ENCODE assay signal across 7 cellular contexts in the genomic region with DNA sequence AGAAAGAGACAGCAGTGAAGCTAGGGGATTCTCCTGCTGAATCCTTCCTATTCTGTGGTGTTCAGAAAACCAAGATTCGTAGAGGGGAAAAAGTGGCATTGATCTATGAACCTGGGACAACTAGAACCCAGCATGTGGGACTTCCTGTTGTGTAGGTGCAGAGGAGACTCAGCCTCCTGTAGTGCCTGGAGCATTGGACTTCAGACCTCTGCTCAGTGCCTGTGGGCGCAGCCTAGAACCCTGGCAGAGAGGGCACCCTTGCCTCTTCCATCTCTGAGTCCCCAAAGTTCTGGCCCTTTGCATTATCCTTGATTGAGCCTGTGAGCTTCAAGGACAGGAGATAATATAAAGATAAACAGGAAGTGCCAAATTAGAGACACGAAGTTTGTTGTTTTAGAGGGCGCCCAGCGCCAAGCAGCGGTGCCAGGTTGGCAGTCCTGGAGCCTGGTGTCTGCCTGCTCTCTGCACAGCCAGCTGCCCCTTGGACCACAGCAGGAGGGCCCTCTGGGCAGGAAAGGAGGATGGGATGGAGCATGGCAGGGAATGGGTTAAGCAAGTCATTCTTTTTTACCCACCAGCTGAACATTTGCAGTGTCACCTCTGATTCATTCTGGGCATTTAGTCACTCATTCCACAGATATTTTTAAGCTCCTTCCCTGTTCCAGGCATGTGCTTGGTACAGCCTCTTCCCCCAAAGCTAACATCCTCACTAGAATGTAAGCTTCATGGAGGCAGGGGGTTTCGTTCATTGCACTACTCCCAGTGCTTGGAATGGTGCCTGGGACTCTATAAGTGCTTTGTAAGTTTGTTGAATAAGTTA. TPM values are rescaled to one million over a fixed set of nuclear protein-coding genes. Genes with fewer than 3 reads are reported as not detected.
DNase-seq lines count a peak whose midpoint lies in the region; FAIRE-seq and TF ChIP-seq lines count a peak whose summit lies in the region.
"Had no signal": no experiment of that assay in that cellular context is flagged by ENCODE, and none has a peak within 500 bp of the region (broad histone marks: within the 10 kb centered on the region; RNA-seq: fewer than 3 reads in every experiment).

No MANE protein-coding gene starts in this region.

- intact Hi-C loops in head of caudate nucleus (cut with DNase I) = no loop called here

- FAIRE-seq in GM12892 (lab: Jason Lieb, UNC) = no peak

- TF ChIP-seq RAD21 in Ishikawa (IDR thresholded peaks at IDR 0.05; ENCODE audit: low read depth) = no peak

- no peak for TF ChIP-seq POLR2A in GM12892 (IDR thresholded peaks at IDR 0.05; ENCODE audit: low read depth, low read length)

- TF ChIP-seq EP300 in Ishikawa (IDR thresholded peaks at IDR 0.05; ENCODE audit: borderline replicate concordance) = no peak

- peak; percentile 97 for DNase-seq in A172 (ENCODE audit: low spot score)
- DNase-seq in epidermal melanocyte (ENCODE audit: insufficient read length, low spot score) = peak; percentile 54
- no peak for DNase-seq in head of caudate nucleus
- no peak for DNase-seq in GM12892 (ENCODE audit: insufficient read length)
- no peak for DNase-seq in middle frontal gyrus (ENCODE audit: extremely low spot score, low spot score)
- DNase-seq: retina had no signal

TF ChIP-seq in Ishikawa, 13 proteins besides CTCF, POLR2A, EP300 and RAD21:
- TF ChIP-seq FOXM1 (IDR thresholded peaks at IDR 0.05; ENCODE audit: borderline replicate concordance, low read depth) = no peak
- TF ChIP-seq TEAD4 (IDR thresholded peaks at IDR 0.05) = peak; percentile 62
- TF ChIP-seq CREB1 (IDR thresholded peaks at IDR 0.05; ENCODE audit: low read depth) = no peak

RNA-seq across cellular contexts. Expression of gene SP6, which starts 11.9 kb away (rescaled TPM):
- 0.19 and 0.46 TPM in 2 replicates for total RNA-seq in A172 (2014; rRNA removed; shearing (Covaris generic))
- not detected for polyA plus RNA-seq in GM12892 (2012; ENCODE audit: missing spikeins)

RNA-seq across cellular contexts. Expression of gene SCRN2, which starts 21.8 kb away (rescaled TPM):
- 56.8 and 65.4 TPM in 2 replicates for total RNA-seq in A172 (2014; rRNA removed; shearing (Covaris generic))
- 17.7 TPM for polyA plus RNA-seq in GM12892 (2012; ENCODE audit: missing spikeins)

RNA-seq across cellular contexts. Expression of gene LRRC46, which starts 31.4 kb away (rescaled TPM):
- 0.62 and 1.6 TPM in 2 replicates for total RNA-seq in A172 (2014; rRNA removed; shearing (Covaris generic))
- polyA plus RNA-seq in GM12892 (2012; ENCODE audit: missing spikeins) = 0.42 TPM

RNA-seq across cellular contexts. Expression of gene MRPL10, which starts 31.5 kb away (rescaled TPM):
- 41.9 and 58.5 TPM in 2 replicates for total RNA-seq in A172 (2014; rRNA removed; shearing (Covaris generic))
- polyA plus RNA-seq in GM12892 (2012; ENCODE audit: missing spikeins) = 29.7 TPM

RNA-seq across cellular contexts. Expression of gene SP2, which starts 33.2 kb away (rescaled TPM):
- 1.2 and 2.5 TPM in 2 replicates for total RNA-seq in A172 (2014; rRNA removed; shearing (Covaris generic))
- 5.5 TPM for polyA plus RNA-seq in GM12892 (2012; ENCODE audit: missing spikeins)

Comparison
In these comparisons a context has a peak if more than half of its experiments do, and no peak if none do; other contexts are left out.
1. DNase-seq: peak in A172 (single experiment) and epidermal melanocyte (single experiment); none in head of caudate nucleus (0 of 42), GM12892 (single experiment) and middle frontal gyrus (single experiment).